Comparison of ENCODE assay signal across 31 cellular contexts in the genomic region with DNA sequence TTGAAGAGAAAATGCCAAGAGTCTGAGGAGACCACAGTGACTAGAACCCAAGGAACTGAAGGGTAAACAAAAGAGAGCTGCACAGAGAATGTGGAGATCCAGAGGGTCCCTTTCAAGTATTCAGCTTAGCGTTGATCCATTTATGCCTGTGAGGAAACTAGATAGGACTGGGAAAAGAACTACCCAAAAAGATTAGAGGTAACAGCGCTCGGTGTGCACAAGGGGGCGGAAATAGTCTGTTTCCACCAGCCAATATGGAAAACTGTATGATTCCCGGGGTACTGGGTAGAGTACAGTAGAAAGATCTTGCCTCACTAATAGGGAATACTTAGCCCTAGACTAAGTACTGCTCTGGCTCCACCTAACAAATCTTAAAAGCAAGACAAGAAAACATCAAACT.
"Had no signal": no experiment of that assay in that cellular context is flagged by ENCODE, and none has a peak within 500 bp of the region (broad histone marks: within the 10 kb centered on the region; RNA-seq: fewer than 3 reads in every experiment).

No MANE protein-coding gene starts in this region.

- ATAC-seq: activated T-cell treated with anti-CD3 and anti-CD28 coated beads, Interleukin-2, amount 50 U/mL, for 4 hours; activated T-helper 17 cell treated with anti-CD3 and anti-CD28 coated beads, Interleukin-2, amount 50 U/mL, for 72 hours; gastrocnemius medialis; left colon; stimulated activated memory B cell treated with anti-CD40 and anti-IgM and Interleukin-4, amounts not matched to agents 10 μg/mL and 1 μg/mL and 100 μg/mL, for 72 hours; stimulated activated naive CD8-positive, alpha-beta T cell treated with anti-CD3 and anti-CD28 coated beads, Interleukin-15, amount 100 ng/mL, for 72 hours; T-helper 17 cell had no signal

- FAIRE-seq: kidney had no signal

- H3K4me1 ChIP-seq: breast epithelium, esophagus squamous epithelium, thyroid gland, upper lobe of left lung had no signal

- H3K4me2 ChIP-seq: smooth muscle cell had no signal

- H3K36me3 ChIP-seq: breast epithelium, esophagus squamous epithelium, ovary, thyroid gland, upper lobe of left lung had no signal

- H3K9me3 ChIP-seq: thyroid gland had no signal

- H3K27me3 ChIP-seq: breast epithelium, esophagus squamous epithelium, gastrocnemius medialis, ovary, thyroid gland, upper lobe of left lung had no signal

- DNase-seq: activated CD4-positive, alpha-beta memory T cell treated with anti-CD3 and anti-CD28 coated beads, Interleukin-2, amount 10 ng/mL, durations not matched to agents 7 days and 5 days; activated CD4-positive, alpha-beta T cell treated with anti-CD3 and anti-CD28 coated beads for 1 hour; activated CD4-positive, alpha-beta T cell treated with anti-CD3 and anti-CD28 coated beads, Interleukin-2, amount 10 ng/mL, durations not matched to agents 7 days and 5 days; activated CD8-positive, alpha-beta memory T cell treated with anti-CD3 and anti-CD28 coated beads, Interleukin-2, amount 50 U/mL, for 48 hours; activated gamma-delta T cell treated with Interleukin-2 at 50 U/mL for 16 hours; activated T-cell treated with anti-CD3 and anti-CD28 coated beads, Interleukin-2, amount 50 U/mL, for 4 hours; central memory CD4-positive, alpha-beta T cell; esophagus squamous epithelium; gastrocnemius medialis; glutamatergic neuron; immature natural killer cell; kidney; left colon; mammary epithelial cell; naive B cell; nephron progenitor cell; ovary; retina; stimulated activated CD4-positive, alpha-beta T cell treated with anti-CD3 and anti-CD28 coated beads, Interleukin-1b, Interleukin-23, amount 100 ng/mL, for 48 hours; stimulated activated CD4-positive, alpha-beta T cell treated with anti-CD3 and anti-CD28 coated beads, Interleukin-4, amount 100 ng/mL, for 4 hours; stimulated activated CD8-positive, alpha-beta memory T cell treated with anti-CD3 and anti-CD28 coated beads, Interleukin-4, amount 100 ng/mL, for 48 hours; stimulated activated naive CD8-positive, alpha-beta T cell treated with anti-CD3 and anti-CD28 coated beads, Interleukin-15, amount 100 ng/mL, for 72 hours; substantia nigra; T-helper 17 cell; T1000; thyroid gland; upper lobe of left lung had no signal

- H3K27ac ChIP-seq: breast epithelium, esophagus squamous epithelium, gastrocnemius medialis, ovary, thyroid gland, upper lobe of left lung had no signal

- H3K4me3 ChIP-seq: breast epithelium, esophagus squamous epithelium, gastrocnemius medialis, ovary, smooth muscle cell, thyroid gland, upper lobe of left lung had no signal
